In the genomic region with DNA sequence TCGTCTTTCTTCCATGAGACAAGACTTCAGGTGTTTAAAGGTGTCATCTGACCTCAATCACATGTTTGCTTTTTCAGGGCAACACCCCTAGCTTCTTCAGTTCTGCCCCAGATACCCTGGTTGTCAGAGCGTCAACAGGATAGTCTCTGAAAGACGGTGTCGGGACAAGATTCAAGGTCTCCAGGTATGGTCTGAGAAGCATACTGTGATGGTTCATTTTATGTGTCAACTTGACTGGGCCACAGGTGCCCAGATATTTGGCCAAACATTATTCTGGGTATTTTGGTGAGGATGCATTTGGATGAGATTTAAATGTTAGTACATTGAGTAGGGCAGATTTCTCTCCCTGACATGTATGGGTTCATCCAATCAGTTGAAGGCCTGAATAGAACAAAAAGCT, we compare ENCODE assay signal across 1 cellular context.
TF ChIP-seq lines count a peak whose summit lies in the region.

No MANE protein-coding gene starts in this region.

TF ChIP-seq in HepG2, 621 proteins besides CTCF, POLR2A, EP300 and RAD21 (continued from another document):
- no peak for TF ChIP-seq ZNF44 (CRISPR knock-in tag; IDR thresholded peaks at IDR 0.05)
